Comparison of ENCODE assay signal across 1 cellular context in the genomic region with DNA sequence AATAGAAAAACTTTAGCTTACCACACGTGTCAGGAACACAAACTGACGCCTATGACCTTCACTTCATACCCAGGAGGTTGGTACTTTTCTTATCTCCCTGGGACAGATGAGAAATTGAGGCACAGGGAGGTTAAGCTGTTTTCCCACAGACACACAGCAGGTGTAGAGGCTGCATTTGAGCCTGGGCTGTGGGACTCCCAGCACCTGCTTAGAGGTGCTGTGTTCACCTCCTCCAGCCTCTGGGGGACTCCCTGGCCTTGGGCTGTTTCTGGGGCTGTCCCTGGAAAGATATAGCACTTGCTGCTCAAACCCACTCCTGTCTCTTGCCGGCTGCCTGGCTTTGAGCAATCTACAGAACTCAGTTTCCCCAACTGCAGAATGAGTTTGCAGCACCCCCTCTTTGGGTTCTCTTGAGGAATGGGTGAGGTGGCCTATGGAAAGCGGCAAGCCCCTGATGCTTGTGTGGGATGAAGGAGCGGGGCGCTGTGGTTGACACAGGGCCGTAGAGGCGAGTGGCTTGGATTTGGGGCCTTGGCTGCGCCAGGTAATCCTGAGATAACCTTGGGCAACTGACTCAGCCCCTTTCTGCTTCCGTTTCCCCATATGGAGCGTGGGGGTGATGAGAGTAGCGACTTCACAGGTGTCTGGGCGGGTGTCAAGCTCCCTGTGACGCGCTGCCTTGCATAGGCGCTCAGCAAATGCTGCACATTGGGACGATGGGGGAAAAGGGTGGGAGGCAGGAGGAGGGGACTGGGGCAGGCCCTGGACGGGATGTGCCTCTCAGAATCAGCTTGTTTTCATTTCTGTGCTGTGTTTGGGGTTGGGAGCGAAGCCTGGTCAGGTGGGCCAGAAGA.
TF ChIP-seq lines count a peak whose summit lies in the region.

No MANE protein-coding gene starts in this region.

TF ChIP-seq in GM12878, 131 proteins besides CTCF, POLR2A, EP300 and RAD21 (continued from another document):
- TF ChIP-seq, protein P1, sequence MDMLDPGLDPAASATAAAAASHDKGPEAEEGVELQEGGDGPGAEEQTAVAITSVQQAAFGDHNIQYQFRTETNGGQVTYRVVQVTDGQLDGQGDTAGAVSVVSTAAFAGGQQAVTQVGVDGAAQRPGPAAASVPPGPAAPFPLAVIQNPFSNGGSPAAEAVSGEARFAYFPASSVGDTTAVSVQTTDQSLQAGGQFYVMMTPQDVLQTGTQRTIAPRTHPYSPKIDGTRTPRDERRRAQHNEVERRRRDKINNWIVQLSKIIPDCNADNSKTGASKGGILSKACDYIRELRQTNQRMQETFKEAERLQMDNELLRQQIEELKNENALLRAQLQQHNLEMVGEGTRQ (IDR thresholded peaks at IDR 0.05; ENCODE audit: borderline replicate concordance, low read depth, low read length) = no peak
- TF ChIP-seq TAF1 (IDR thresholded peaks at IDR 0.05; ENCODE audit: borderline replicate concordance, low read depth, low read length) (no peak), EED (IDR thresholded peaks at IDR 0.05; ENCODE audit: low read depth) (0 out of 2 replicates have a peak, but pooled peaks have one; percentile 8), MEF2A (IDR thresholded peaks at IDR 0.05; ENCODE audit: insufficient read depth, low read depth, low read length) (no peak), BCL11A (IDR thresholded peaks at IDR 0.05; ENCODE audit: low read depth, low read length) (no peak), CHD4 (IDR thresholded peaks at IDR 0.05) (no peak), NBN (IDR thresholded peaks at IDR 0.05) (no peak), CREB1 (IDR thresholded peaks at IDR 0.05; ENCODE audit: low read depth) (0 out of 2 replicates have a peak, but pooled peaks have one; percentile 38), RBBP5 (conservative IDR thresholded peaks at IDR 0.05) (no peak), IKZF1 (conservative IDR thresholded peaks at IDR 0.05) (no peak), IRF4 (IDR thresholded peaks at IDR 0.05; ENCODE audit: low read depth, low read length) (no peak), MXI1 (IDR thresholded peaks at IDR 0.05; ENCODE audit: low read depth, low read length) (no peak), MYB (IDR thresholded peaks at IDR 0.05; ENCODE audit: borderline replicate concordance, low read depth, low read length) (no peak), ZNF207 (IDR thresholded peaks at IDR 0.05; ENCODE audit: borderline replicate concordance) (no peak), SPI1 (IDR thresholded peaks at IDR 0.05; ENCODE audit: borderline replicate concordance, insufficient read depth, low read depth, low read length) (no peak)
- TF ChIP-seq, protein P2, sequence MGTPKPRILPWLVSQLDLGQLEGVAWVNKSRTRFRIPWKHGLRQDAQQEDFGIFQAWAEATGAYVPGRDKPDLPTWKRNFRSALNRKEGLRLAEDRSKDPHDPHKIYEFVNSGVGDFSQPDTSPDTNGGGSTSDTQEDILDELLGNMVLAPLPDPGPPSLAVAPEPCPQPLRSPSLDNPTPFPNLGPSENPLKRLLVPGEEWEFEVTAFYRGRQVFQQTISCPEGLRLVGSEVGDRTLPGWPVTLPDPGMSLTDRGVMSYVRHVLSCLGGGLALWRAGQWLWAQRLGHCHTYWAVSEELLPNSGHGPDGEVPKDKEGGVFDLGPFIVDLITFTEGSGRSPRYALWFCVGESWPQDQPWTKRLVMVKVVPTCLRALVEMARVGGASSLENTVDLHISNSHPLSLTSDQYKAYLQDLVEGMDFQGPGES (IDR thresholded peaks at IDR 0.05) = no peak
- TF ChIP-seq, protein P3, sequence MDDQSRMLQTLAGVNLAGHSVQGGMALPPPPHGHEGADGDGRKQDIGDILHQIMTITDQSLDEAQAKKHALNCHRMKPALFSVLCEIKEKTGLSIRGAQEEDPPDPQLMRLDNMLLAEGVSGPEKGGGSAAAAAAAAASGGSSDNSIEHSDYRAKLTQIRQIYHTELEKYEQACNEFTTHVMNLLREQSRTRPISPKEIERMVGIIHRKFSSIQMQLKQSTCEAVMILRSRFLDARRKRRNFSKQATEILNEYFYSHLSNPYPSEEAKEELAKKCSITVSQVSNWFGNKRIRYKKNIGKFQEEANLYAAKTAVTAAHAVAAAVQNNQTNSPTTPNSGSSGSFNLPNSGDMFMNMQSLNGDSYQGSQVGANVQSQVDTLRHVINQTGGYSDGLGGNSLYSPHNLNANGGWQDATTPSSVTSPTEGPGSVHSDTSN (IDR thresholded peaks at IDR 0.05; ENCODE audit: insufficient replicate concordance, low read depth, low read length) = no peak
- TF ChIP-seq, protein P4, sequence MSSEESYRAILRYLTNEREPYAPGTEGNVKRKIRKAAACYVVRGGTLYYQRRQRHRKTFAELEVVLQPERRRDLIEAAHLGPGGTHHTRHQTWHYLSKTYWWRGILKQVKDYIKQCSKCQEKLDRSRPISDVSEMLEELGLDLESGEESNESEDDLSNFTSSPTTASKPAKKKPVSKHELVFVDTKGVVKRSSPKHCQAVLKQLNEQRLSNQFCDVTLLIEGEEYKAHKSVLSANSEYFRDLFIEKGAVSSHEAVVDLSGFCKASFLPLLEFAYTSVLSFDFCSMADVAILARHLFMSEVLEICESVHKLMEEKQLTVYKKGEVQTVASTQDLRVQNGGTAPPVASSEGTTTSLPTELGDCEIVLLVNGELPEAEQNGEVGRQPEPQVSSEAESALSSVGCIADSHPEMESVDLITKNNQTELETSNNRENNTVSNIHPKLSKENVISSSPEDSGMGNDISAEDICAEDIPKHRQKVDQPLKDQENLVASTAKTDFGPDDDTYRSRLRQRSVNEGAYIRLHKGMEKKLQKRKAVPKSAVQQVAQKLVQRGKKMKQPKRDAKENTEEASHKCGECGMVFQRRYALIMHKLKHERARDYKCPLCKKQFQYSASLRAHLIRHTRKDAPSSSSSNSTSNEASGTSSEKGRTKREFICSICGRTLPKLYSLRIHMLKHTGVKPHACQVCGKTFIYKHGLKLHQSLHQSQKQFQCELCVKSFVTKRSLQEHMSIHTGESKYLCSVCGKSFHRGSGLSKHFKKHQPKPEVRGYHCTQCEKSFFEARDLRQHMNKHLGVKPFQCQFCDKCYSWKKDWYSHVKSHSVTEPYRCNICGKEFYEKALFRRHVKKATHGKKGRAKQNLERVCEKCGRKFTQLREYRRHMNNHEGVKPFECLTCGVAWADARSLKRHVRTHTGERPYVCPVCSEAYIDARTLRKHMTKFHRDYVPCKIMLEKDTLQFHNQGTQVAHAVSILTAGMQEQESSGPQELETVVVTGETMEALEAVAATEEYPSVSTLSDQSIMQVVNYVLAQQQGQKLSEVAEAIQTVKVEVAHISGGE (CRISPR knock-in tag; IDR thresholded peaks at IDR 0.05) = no peak
- TF ChIP-seq, protein P5, sequence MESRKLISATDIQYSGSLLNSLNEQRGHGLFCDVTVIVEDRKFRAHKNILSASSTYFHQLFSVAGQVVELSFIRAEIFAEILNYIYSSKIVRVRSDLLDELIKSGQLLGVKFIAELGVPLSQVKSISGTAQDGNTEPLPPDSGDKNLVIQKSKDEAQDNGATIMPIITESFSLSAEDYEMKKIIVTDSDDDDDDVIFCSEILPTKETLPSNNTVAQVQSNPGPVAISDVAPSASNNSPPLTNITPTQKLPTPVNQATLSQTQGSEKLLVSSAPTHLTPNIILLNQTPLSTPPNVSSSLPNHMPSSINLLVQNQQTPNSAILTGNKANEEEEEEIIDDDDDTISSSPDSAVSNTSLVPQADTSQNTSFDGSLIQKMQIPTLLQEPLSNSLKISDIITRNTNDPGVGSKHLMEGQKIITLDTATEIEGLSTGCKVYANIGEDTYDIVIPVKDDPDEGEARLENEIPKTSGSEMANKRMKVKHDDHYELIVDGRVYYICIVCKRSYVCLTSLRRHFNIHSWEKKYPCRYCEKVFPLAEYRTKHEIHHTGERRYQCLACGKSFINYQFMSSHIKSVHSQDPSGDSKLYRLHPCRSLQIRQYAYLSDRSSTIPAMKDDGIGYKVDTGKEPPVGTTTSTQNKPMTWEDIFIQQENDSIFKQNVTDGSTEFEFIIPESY (IDR thresholded peaks at IDR 0.05) = 0 out of 2 replicates have a peak, but pooled peaks have one; percentile 32
